In genomic region chr2:230942920-230943896, GRCh38 we compare ENCODE assay signal across 8 cellular contexts. TPM values are rescaled to one million over a fixed set of nuclear protein-coding genes. Genes with fewer than 3 reads are reported as not detected.
DNase-seq lines count a peak whose midpoint lies in the region; ATAC-seq and TF ChIP-seq lines count a peak whose summit lies in the region.

No MANE protein-coding gene starts in this region.

- H3K4me3 ChIP-seq in lower leg skin (ENCODE audit: low read depth, poor library complexity, severe bottlenecking), result no peak overlapping the region
- H3K4me3 ChIP-seq in ascending aorta, result peak overlapping the region in 1 of 2 donors; percentile 8
- no peak overlapping the region for H3K4me3 ChIP-seq in MG63

- no peaks in the 10 kb centered on the region for H3K9me3 Mint-ChIP-seq in activated CD4-positive, alpha-beta memory T cell treated with anti-CD3 and anti-CD28 coated beads for 36 hours

- 43 to 53% methylated on average over 18 to 19 of the region's 19 CpGs for WGBS in lower leg skin, 2 donors

- POLR2A ChIA-PET in activated CD4-positive, alpha-beta memory T cell treated with anti-CD3 and anti-CD28 coated beads for 36 hours (lab: Charles Lee), result interaction anchor here (1.0 to 1.1 kb wide), 3 partner anchors 17 to 41 kb away, joined by 3 to 4 read pairs (median 3); partner anchors contain the start of gene GPR55

- TF ChIP-seq CTCF in lower leg skin (IDR thresholded peaks at IDR 0.05), result no peak
- TF ChIP-seq CTCF in ascending aorta (IDR thresholded peaks at IDR 0.05), result no peak

- peaks cover 32% of the 10 kb centered on the region for H3K4me1 Mint-ChIP-seq in activated CD4-positive, alpha-beta memory T cell treated with anti-CD3 and anti-CD28 coated beads for 36 hours (ENCODE audit: low read depth)

- peak; percentile 41 for DNase-seq in stimulated activated CD4-positive, alpha-beta T cell treated with anti-CD3 and anti-CD28 coated beads, Interleukin-12 subunit alpha, Interleukin-12 subunit beta, amount 100 ng/mL, for 4 hours
- no peak for DNase-seq in stimulated activated CD4-positive, alpha-beta T cell treated with anti-CD3 and anti-CD28 coated beads, Interleukin-2, amount 100 ng/mL, for 48 hours
- DNase-seq in activated CD4-positive, alpha-beta memory T cell treated with anti-CD3 and anti-CD28 coated beads for 36 hours, result peak; percentile 73
- DNase-seq in lower leg skin (ENCODE audit: low spot score in 2 of 2), result peak; percentile 32 to 89
- DNase-seq in ascending aorta (ENCODE audit: low spot score in 2 of 2), result no peak
- DNase-seq in MG63, result no peak
- DNase-seq in SKM-1 treated with dmso at 0.1 percent for 144 hours (lab: John Stamatoyannopoulos, UW; ENCODE audit: unreplicated experiment), result no peak

- CTCF ChIA-PET in activated CD4-positive, alpha-beta memory T cell treated with anti-CD3 and anti-CD28 coated beads for 36 hours (lab: Charles Lee), result interaction anchor here (0.9 to 2.3 kb wide), 3 partner anchors 11 to 44 kb away, joined by 3 to 7 read pairs (median 4); no protein-coding TSS in a partner anchor

- peak overlapping the region; percentile 54 for H3K4me3 Mint-ChIP-seq in activated CD4-positive, alpha-beta memory T cell treated with anti-CD3 and anti-CD28 coated beads for 36 hours

- peak; percentile 58 for ATAC-seq in HG03025 (IDR thresholded peaks at IDR 0.05; ENCODE audit: low FRiP score, unreplicated experiment)

- H3K27ac Mint-ChIP-seq in activated CD4-positive, alpha-beta memory T cell treated with anti-CD3 and anti-CD28 coated beads for 36 hours, result peak overlapping the region; percentile 76

- no peak overlapping the region for H3K27ac ChIP-seq in ascending aorta

- no peaks in the 10 kb centered on the region for H3K9me3 ChIP-seq in ascending aorta
- no peaks in the 10 kb centered on the region for H3K9me3 ChIP-seq in MG63

- H3K36me3 Mint-ChIP-seq in activated CD4-positive, alpha-beta memory T cell treated with anti-CD3 and anti-CD28 coated beads for 36 hours, result peaks cover 5% of the 10 kb centered on the region

- H3K4me1 ChIP-seq in ascending aorta, result no peaks in the 10 kb centered on the region

- H3K27me3 ChIP-seq in ascending aorta (no peaks in the 10 kb centered on the region), MG63 (no peaks in the 10 kb centered on the region)

- H3K36me3 ChIP-seq in ascending aorta, result no peaks in the 10 kb centered on the region
- no peaks in the 10 kb centered on the region for H3K36me3 ChIP-seq in MG63

- peaks cover 22% of the 10 kb centered on the region for H3K27me3 Mint-ChIP-seq in activated CD4-positive, alpha-beta memory T cell treated with anti-CD3 and anti-CD28 coated beads for 36 hours

- intact Hi-C loops in activated CD4-positive, alpha-beta memory T cell treated with anti-CD3 and anti-CD28 coated beads for 36 hours (cut with micrococcal nuclease), result no loop called here
- intact Hi-C loops in lower leg skin (cut with DNase I; ENCODE audit: low total_unique reads), result no loop called here
- intact Hi-C loops in ascending aorta (cut with DNase I), result no loop called here

- no peak for TF ChIP-seq POLR2A in lower leg skin (IDR thresholded peaks at IDR 0.05)

RNA-seq across cellular contexts. Expression of gene GPR55, which starts 18.2 kb away (rescaled TPM):
- 1 to 10 TPM; 1.5 to 1.6 TPM for total RNA-seq in activated CD4-positive, alpha-beta memory T cell treated with anti-CD3 and anti-CD28 coated beads for 36 hours
- total RNA-seq in lower leg skin, result under 1 TPM in 1 of 4 donors, not detected in 3; 0.30 TPM
- not detected for total RNA-seq in ascending aorta
- total RNA-seq in MG63 (2014; rRNA removed; shearing (Covaris generic); ENCODE audit: low replicate concordance), result not detected in 2 replicates

RNA-seq across cellular contexts. Expression of gene SPATA3, which starts 52.7 kb away (rescaled TPM):
- under 1 TPM; 0.24 to 0.53 TPM for total RNA-seq in activated CD4-positive, alpha-beta memory T cell treated with anti-CD3 and anti-CD28 coated beads for 36 hours
- total RNA-seq in lower leg skin, result under 1 TPM in 1 of 4 donors, not detected in 3; 0.25 TPM
- total RNA-seq in ascending aorta, result not detected
- total RNA-seq in MG63 (2014; rRNA removed; shearing (Covaris generic); ENCODE audit: low replicate concordance), result not detected in 2 replicates

Comparison
In these comparisons a context has a peak if more than half of its experiments do, and no peak if none do; other contexts are left out.
1. DNase-seq: peak in stimulated activated CD4-positive, alpha-beta T cell treated with anti-CD3 and anti-CD28 coated beads, Interleukin-12 subunit alpha, Interleukin-12 subunit beta, amount 100 ng/mL, for 4 hours (single experiment), activated CD4-positive, alpha-beta memory T cell treated with anti-CD3 and anti-CD28 coated beads for 36 hours (single experiment) and lower leg skin (2 of 2); none in stimulated activated CD4-positive, alpha-beta T cell treated with anti-CD3 and anti-CD28 coated beads, Interleukin-2, amount 100 ng/mL, for 48 hours (0 of 2), ascending aorta (0 of 2), MG63 (single experiment) and SKM-1 treated with dmso at 0.1 percent for 144 hours (single experiment).